1 cellular context compared by ENCODE assay signal in the genomic region with DNA sequence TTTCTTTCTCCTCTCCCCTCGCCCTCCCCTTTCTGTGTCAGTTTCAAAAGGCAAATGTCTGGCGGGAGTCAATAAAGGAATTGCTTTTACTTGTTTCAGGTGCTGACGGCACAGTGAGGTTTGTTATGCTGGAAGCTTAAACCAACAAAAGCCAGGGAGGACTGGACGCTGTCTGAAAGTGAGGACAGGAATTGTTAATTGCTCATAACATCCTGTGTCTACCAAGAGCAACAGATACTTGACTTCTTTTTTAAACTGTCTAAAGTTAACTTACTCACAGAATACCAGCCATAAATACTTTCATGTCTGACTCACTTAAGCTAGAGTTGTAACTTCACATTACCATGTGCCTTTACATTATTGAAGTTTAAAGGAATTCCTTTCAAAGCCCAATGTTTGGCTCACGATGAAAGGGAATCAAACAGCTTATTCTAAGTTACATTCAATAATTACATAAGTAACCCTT.
TF ChIP-seq lines count a peak whose summit lies in the region.

No MANE protein-coding gene starts in this region.

TF ChIP-seq in IMR-90, 13 proteins besides CTCF, POLR2A, EP300 and RAD21:
- no peak for TF ChIP-seq MAZ (IDR thresholded peaks at IDR 0.05; ENCODE audit: borderline replicate concordance, low read depth, low read length)
- no peak for TF ChIP-seq RCOR1 (IDR thresholded peaks at IDR 0.05; ENCODE audit: insufficient replicate concordance, low read length)
- TF ChIP-seq CEBPB (IDR thresholded peaks at IDR 0.05; ENCODE audit: low read depth, low read length) = no peak
- TF ChIP-seq BHLHE40 (IDR thresholded peaks at IDR 0.05; ENCODE audit: low read depth, low read length) = no peak
- TF ChIP-seq, protein P1, sequence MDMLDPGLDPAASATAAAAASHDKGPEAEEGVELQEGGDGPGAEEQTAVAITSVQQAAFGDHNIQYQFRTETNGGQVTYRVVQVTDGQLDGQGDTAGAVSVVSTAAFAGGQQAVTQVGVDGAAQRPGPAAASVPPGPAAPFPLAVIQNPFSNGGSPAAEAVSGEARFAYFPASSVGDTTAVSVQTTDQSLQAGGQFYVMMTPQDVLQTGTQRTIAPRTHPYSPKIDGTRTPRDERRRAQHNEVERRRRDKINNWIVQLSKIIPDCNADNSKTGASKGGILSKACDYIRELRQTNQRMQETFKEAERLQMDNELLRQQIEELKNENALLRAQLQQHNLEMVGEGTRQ (IDR thresholded peaks at IDR 0.05; ENCODE audit: low read depth, low read length) = no peak
- TF ChIP-seq MXI1 (IDR thresholded peaks at IDR 0.05; ENCODE audit: borderline replicate concordance, low read depth, low read length) = no peak
- no peak for TF ChIP-seq RFX5 (IDR thresholded peaks at IDR 0.05; ENCODE audit: low read depth, low read length)
- TF ChIP-seq, protein P2, sequence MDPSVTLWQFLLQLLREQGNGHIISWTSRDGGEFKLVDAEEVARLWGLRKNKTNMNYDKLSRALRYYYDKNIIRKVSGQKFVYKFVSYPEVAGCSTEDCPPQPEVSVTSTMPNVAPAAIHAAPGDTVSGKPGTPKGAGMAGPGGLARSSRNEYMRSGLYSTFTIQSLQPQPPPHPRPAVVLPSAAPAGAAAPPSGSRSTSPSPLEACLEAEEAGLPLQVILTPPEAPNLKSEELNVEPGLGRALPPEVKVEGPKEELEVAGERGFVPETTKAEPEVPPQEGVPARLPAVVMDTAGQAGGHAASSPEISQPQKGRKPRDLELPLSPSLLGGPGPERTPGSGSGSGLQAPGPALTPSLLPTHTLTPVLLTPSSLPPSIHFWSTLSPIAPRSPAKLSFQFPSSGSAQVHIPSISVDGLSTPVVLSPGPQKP (IDR thresholded peaks at IDR 0.05; ENCODE audit: borderline replicate concordance, low read depth, low read length) = no peak
- no peak for TF ChIP-seq NFE2L2 (IDR thresholded peaks at IDR 0.05; ENCODE audit: low read depth, low read length)
